Comparison of ENCODE assay signal across 14 cellular contexts in the genomic region with DNA sequence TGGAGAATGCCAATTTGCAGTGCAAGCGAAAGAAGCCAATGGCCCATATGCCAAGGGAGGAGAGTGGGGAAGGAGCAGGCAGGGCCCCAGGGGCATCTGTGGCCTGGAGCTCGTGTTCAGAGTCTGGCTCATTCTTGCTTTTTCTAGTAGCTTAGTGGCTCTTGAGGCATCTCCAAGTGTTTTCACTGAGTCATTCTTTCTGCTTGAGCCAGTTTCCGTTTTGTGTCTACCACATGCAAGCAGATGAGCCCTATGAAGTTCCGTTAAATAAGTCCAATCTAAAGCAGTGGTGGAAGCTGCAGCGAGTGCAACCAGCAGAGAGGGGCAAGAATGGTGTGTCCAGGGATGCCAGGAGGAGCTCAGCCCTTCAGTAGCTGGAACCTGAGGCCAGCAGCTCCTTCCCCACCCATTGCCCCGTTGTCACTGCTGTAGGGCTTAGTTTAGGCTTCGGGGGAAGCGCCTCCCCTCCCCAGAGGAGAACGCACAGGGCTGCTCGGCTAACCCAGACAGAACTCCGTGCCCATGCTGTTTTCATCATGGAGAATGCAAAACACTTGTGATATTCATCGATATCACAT. TPM values are rescaled to one million over a fixed set of nuclear protein-coding genes. Genes with fewer than 3 reads are reported as not detected.
DNase-seq lines count a peak whose midpoint lies in the region; ATAC-seq and TF ChIP-seq lines count a peak whose summit lies in the region.
"Had no signal": no experiment of that assay in that cellular context is flagged by ENCODE, and none has a peak within 500 bp of the region (broad histone marks: within the 10 kb centered on the region; RNA-seq: fewer than 3 reads in every experiment).

No MANE protein-coding gene starts in this region.

- H3K9me3 Mint-ChIP-seq in osteocyte (ENCODE audit: unreplicated experiment): no peaks in the 10 kb centered on the region

- no peaks in the 10 kb centered on the region for H3K4me1 Mint-ChIP-seq in osteocyte (ENCODE audit: unreplicated experiment)

- H3K27ac Mint-ChIP-seq in osteocyte (ENCODE audit: unreplicated experiment): no peak overlapping the region
- H3K27ac Mint-ChIP-seq: progenitor cell of endocrine pancreas had no signal

- no peak overlapping the region for H3K4me3 ChIP-seq in cardiac fibroblast (replicated peaks in 1 of 2; ENCODE audit: low read depth in 2 of 2, low read length in 2 of 2)
- H3K4me3 ChIP-seq: ascending aorta had no signal

- no peak overlapping the region for H3K4me3 Mint-ChIP-seq in osteocyte (ENCODE audit: unreplicated experiment)

- no peak for ATAC-seq in GM21367 (IDR thresholded peaks at IDR 0.05; ENCODE audit: unreplicated experiment)
- ATAC-seq: left lobe of liver, SK-N-SH treated with all-trans-retinoic acid at 6 μM for 48 hours had no signal

- TF ChIP-seq CTCF in cardiac fibroblast (IDR thresholded peaks at IDR 0.05; ENCODE audit: low read depth, low read length) (no peak), osteocyte (IDR thresholded peaks at IDR 0.05) (no peak)

- peak; percentile 94 for DNase-seq in EH (ENCODE audit: low read depth)
- peak; percentile 4 for DNase-seq in KBM-7
- DNase-seq in cardiac fibroblast (ENCODE audit: low read depth in 2 of 2): peak; percentile 49 to 71
- peak; percentile 69 for DNase-seq in osteocyte (ENCODE audit: extremely low spot score, unreplicated experiment)
- no peak for DNase-seq in G401 (ENCODE audit: low spot score)
- DNase-seq in SIG-M5 treated with dmso at 0.1 percent for 504 hours (lab: John Stamatoyannopoulos, UW; ENCODE audit: unreplicated experiment): no peak
- DNase-seq: NCI-H446 treated with DMSO at 0.1 percent for 48 hours had no signal

- H3K27me3 Mint-ChIP-seq in osteocyte (ENCODE audit: unreplicated experiment): no peaks in the 10 kb centered on the region

- H3K36me3 Mint-ChIP-seq in osteocyte (ENCODE audit: unreplicated experiment): no peaks in the 10 kb centered on the region

- in situ Hi-C loops in KBM-7 (cut with MboI; ENCODE audit: low pct_unique_long_range_greater_than_20kb, low sequenced_read_pairs): no loop called here
- in situ Hi-C loops in G401 (cut with HindIII; ENCODE audit: low sequenced_read_pairs): no loop called here

RNA-seq across cellular contexts. Expression of gene EBF3, which starts 57.4 kb away (rescaled TPM):
- 0.59 and 0.63 TPM in 2 replicates for total RNA-seq in osteocyte
- 0.24 and 0.25 TPM in 2 replicates for total RNA-seq in G401 (2014; rRNA removed; shearing (Covaris generic))
- total RNA-seq: activated CD8-positive, alpha-beta memory T cell treated with anti-CD3 and anti-CD28 coated beads for 36 hours; epithelial cell of proximal tubule; left lobe of liver had no signal

Comparison
In these comparisons a context has a peak if more than half of its experiments do, and no peak if none do; other contexts are left out.
1. DNase-seq: peak in EH (single experiment), KBM-7 (single experiment), cardiac fibroblast (2 of 2) and osteocyte (single experiment); none in G401 (single experiment) and SIG-M5 treated with dmso at 0.1 percent for 504 hours (single experiment).